Comparison of ENCODE assay signal across 15 cellular contexts in genomic region chr12:63889236-63889635, GRCh38.
A peak's percentile ranks its signal among the peaks of the same experiment; 100 is the strongest.
DNase-seq lines count a peak whose midpoint lies in the region; ATAC-seq, FAIRE-seq and TF ChIP-seq lines count a peak whose summit lies in the region.
"Had no signal": no experiment of that assay in that cellular context is flagged by ENCODE, and none has a peak within 500 bp of the region (broad histone marks: within the 10 kb centered on the region; RNA-seq: fewer than 3 reads in every experiment).

No MANE protein-coding gene starts in this region.

- TF ChIP-seq CTCF in RWPE1 (conservative IDR thresholded peaks at IDR 0.05; ENCODE audit: low read depth) (no peak), fibroblast of pulmonary artery (IDR thresholded peaks at IDR 0.05; ENCODE audit: low read length, missing control alignments) (no peak), parathyroid adenoma (IDR thresholded peaks at IDR 0.05) (no peak), D721Med (IDR thresholded peaks at IDR 0.05; ENCODE audit: insufficient read depth, missing control alignments) (no peak)

- peak; percentile 70 for DNase-seq in EL
- DNase-seq in RWPE1 (ENCODE audit: low spot score) = peak; percentile 11
- DNase-seq in fibroblast of pulmonary artery (ENCODE audit: low read depth) = peak; percentile 70
- no peak for DNase-seq in NCI-H1694 treated with DMSO at 0.1 percent for 48 hours (lab: John Stamatoyannopoulos, UW)
- DNase-seq in D721Med (ENCODE audit: insufficient read length, low spot score) = no peak
- DNase-seq in activated T-cell treated with anti-CD3 and anti-CD28 coated beads for 4 hours = no peak
- DNase-seq: activated CD4-positive, alpha-beta T cell treated with anti-CD3 and anti-CD28 coated beads for 36 hours; COR-L47; occipital lobe; stimulated activated CD4-positive, alpha-beta T cell treated with anti-CD3 and anti-CD28 coated beads, Interleukin-2, amount 100 ng/mL, for 24 hours; stimulated activated naive CD8-positive, alpha-beta T cell treated with anti-CD3 and anti-CD28 coated beads, Interleukin-15, Interleukin-2, amounts not matched to agents 100 U/mL and 50 U/mL, for 24 hours had no signal

- H3K79me2 ChIP-seq in parathyroid adenoma = peaks cover 46% of the 10 kb centered on the region

- no peak overlapping the region for H3K4me2 ChIP-seq in parathyroid adenoma (ENCODE audit: low read length)

- H3K4me3 ChIP-seq in fibroblast of pulmonary artery (replicated peaks; ENCODE audit: low read depth, low read length) = no peak overlapping the region
- H3K4me3 ChIP-seq in parathyroid adenoma (ENCODE audit: low read depth, low read length) = no peak overlapping the region
- H3K4me3 ChIP-seq: esophagus muscularis mucosa, GM12878 had no signal

- H2AFZ ChIP-seq in parathyroid adenoma = no peak overlapping the region

- H3K36me3 ChIP-seq in parathyroid adenoma (ENCODE audit: control insufficient read depth, insufficient read depth, low read length) = no peaks in the 10 kb centered on the region
- H3K36me3 ChIP-seq: esophagus muscularis mucosa had no signal

- CTCF ChIA-PET in RWPE1 (lab: Yijun Ruan, JAX) = no interaction called here

- no peak for FAIRE-seq in D721Med (lab: Jason Lieb, UNC)
- FAIRE-seq: GM12878 had no signal

- peaks cover 25% of the 10 kb centered on the region for H3K4me1 ChIP-seq in parathyroid adenoma

- H3K9ac ChIP-seq in parathyroid adenoma = no peak overlapping the region

- POLR2A ChIA-PET in RWPE1 (lab: Yijun Ruan, JAX; ENCODE audit: low non-redundant PET) = no interaction called here

- no peaks in the 10 kb centered on the region for H3K9me3 ChIP-seq in parathyroid adenoma (ENCODE audit: control insufficient read depth, low read length)
- H3K9me3 ChIP-seq: esophagus muscularis mucosa had no signal

- H3K27ac ChIP-seq in RWPE1 = peak overlapping the region; percentile 46
- H3K27ac ChIP-seq in parathyroid adenoma = peak overlapping the region; percentile 66
- H3K27ac ChIP-seq: esophagus muscularis mucosa had no signal

- H3K27me3 ChIP-seq in parathyroid adenoma (ENCODE audit: control insufficient read depth, insufficient read depth, low read length) = no peaks in the 10 kb centered on the region
- H3K27me3 ChIP-seq: esophagus muscularis mucosa had no signal

- ATAC-seq in HG03095 (IDR thresholded peaks at IDR 0.05; ENCODE audit: unreplicated experiment) = no peak
- ATAC-seq: activated CD4-positive, alpha-beta T cell treated with anti-CD3 and anti-CD28 coated beads for 36 hours; GM12878; stimulated activated naive CD8-positive, alpha-beta T cell treated with anti-CD3 and anti-CD28 coated beads, Interleukin-15, Interleukin-2, amounts not matched to agents 100 U/mL and 50 U/mL, for 24 hours had no signal

Comparison
In these comparisons a context has a peak if more than half of its experiments do, and no peak if none do; other contexts are left out.
1. DNase-seq: peak in EL (single experiment), RWPE1 (single experiment) and fibroblast of pulmonary artery (single experiment); none in NCI-H1694 treated with DMSO at 0.1 percent for 48 hours (single experiment), D721Med (single experiment) and activated T-cell treated with anti-CD3 and anti-CD28 coated beads for 4 hours (single experiment).